1 cellular context compared by ENCODE assay signal in genomic region chr19:952680-953500, GRCh38.
A peak's percentile ranks its signal among the peaks of the same experiment; 100 is the strongest.
TF ChIP-seq lines count a peak whose summit lies in the region.

No MANE protein-coding gene starts in this region.

TF ChIP-seq in HepG2, 621 proteins besides CTCF, POLR2A, EP300 and RAD21 (continued from another document and continues in another):
- TF ChIP-seq ATF6 (CRISPR knock-in tag; conservative IDR thresholded peaks at IDR 0.05) (no peak), ZNF883 (CRISPR knock-in tag; IDR thresholded peaks at IDR 0.05; ENCODE audit: not compliant biosample characterization) (no peak), ZNF674 (CRISPR knock-in tag; IDR thresholded peaks at IDR 0.05; ENCODE audit: low read depth) (no peak), CENPT (CRISPR knock-in tag; IDR thresholded peaks at IDR 0.05; ENCODE audit: low read depth) (no peak), PRMT3 (CRISPR knock-in tag; IDR thresholded peaks at IDR 0.05; ENCODE audit: borderline replicate concordance, low read depth) (no peak), ZNF44 (CRISPR knock-in tag; IDR thresholded peaks at IDR 0.05) (0 out of 2 replicates have a peak, but pooled peaks have one; percentile 4), KDM4B (CRISPR knock-in tag; IDR thresholded peaks at IDR 0.05) (peak; percentile 95), ZNF207 (IDR thresholded peaks at IDR 0.05; ENCODE audit: borderline replicate concordance) (no peak), ZZZ3 (CRISPR knock-in tag; IDR thresholded peaks at IDR 0.05; ENCODE audit: borderline replicate concordance) (0 out of 2 replicates have a peak, but pooled peaks have one; percentile 21), CSRNP2 (CRISPR knock-in tag; conservative IDR thresholded peaks at IDR 0.05; ENCODE audit: low read depth) (no peak), IKZF4 (CRISPR knock-in tag; IDR thresholded peaks at IDR 0.05; ENCODE audit: borderline replicate concordance, low read depth, not compliant biosample characterization) (no peak), STAG1 (CRISPR knock-in tag; IDR thresholded peaks at IDR 0.05) (peak; percentile 23), ARNTL (CRISPR knock-in tag; IDR thresholded peaks at IDR 0.05) (peak; percentile 89), KLF12 (CRISPR knock-in tag; IDR thresholded peaks at IDR 0.05; ENCODE audit: borderline replicate concordance) (peak; percentile 98), ZNF136 (CRISPR knock-in tag; IDR thresholded peaks at IDR 0.05; ENCODE audit: low read depth) (peak; percentile 53; the same call in 1 of the 2 replicates), ZNF780A (CRISPR knock-in tag; IDR thresholded peaks at IDR 0.05) (no peak), ZNF138 (CRISPR knock-in tag; IDR thresholded peaks at IDR 0.05; ENCODE audit: low read depth) (peak; percentile 39; the same call in 1 of the 2 replicates), ZBTB20 (CRISPR knock-in tag; IDR thresholded peaks at IDR 0.05; ENCODE audit: borderline replicate concordance, low read depth) (peak; percentile 49; the same call in 1 of the 2 replicates), SOX5 (CRISPR knock-in tag; IDR thresholded peaks at IDR 0.05; ENCODE audit: borderline replicate concordance) (peak; percentile 81), ZNF839 (CRISPR knock-in tag; IDR thresholded peaks at IDR 0.05; ENCODE audit: borderline replicate concordance) (no peak), SRSF9 (IDR thresholded peaks at IDR 0.05; ENCODE audit: borderline replicate concordance, insufficient read depth, low read depth, low read length, poor library complexity, severe bottlenecking) (no peak), CBX2 (IDR thresholded peaks at IDR 0.05; ENCODE audit: low read depth, low read length) (no peak), CBX2 (CRISPR knock-in tag; IDR thresholded peaks at IDR 0.05; ENCODE audit: low read depth) (no peak), ZNF350 (CRISPR knock-in tag; IDR thresholded peaks at IDR 0.05; ENCODE audit: borderline replicate concordance, low read depth) (peak; percentile 98), ZNF101 (CRISPR knock-in tag; IDR thresholded peaks at IDR 0.05; ENCODE audit: borderline replicate concordance, low read depth) (no peak), ZNF550 (CRISPR knock-in tag; IDR thresholded peaks at IDR 0.05; ENCODE audit: borderline replicate concordance) (no peak), NR1H2 (CRISPR knock-in tag; IDR thresholded peaks at IDR 0.05; ENCODE audit: borderline replicate concordance, low read depth) (no peak), SP1 (IDR thresholded peaks at IDR 0.05) (no peak), SP1 (CRISPR knock-in tag; IDR thresholded peaks at IDR 0.05) (peak; percentile 58), ETS1 (CRISPR knock-in tag; IDR thresholded peaks at IDR 0.05) (no peak), REL (CRISPR knock-in tag; conservative IDR thresholded peaks at IDR 0.05) (no peak; the same call in 1 of the 2 replicates), TOE1 (CRISPR knock-in tag; IDR thresholded peaks at IDR 0.05) (0 out of 2 replicates have a peak, but pooled peaks have one; percentile 21), ZC3H13 (CRISPR knock-in tag; IDR thresholded peaks at IDR 0.05) (0 out of 2 replicates have a peak, but pooled peaks have one; percentile 29), ZC3H4 (CRISPR knock-in tag; IDR thresholded peaks at IDR 0.05; ENCODE audit: borderline replicate concordance) (peak; percentile 69; the same call in 1 of the 2 replicates), TCF7 (IDR thresholded peaks at IDR 0.05; ENCODE audit: low read depth) (peak; percentile 91)
- TF ChIP-seq, protein P1, sequence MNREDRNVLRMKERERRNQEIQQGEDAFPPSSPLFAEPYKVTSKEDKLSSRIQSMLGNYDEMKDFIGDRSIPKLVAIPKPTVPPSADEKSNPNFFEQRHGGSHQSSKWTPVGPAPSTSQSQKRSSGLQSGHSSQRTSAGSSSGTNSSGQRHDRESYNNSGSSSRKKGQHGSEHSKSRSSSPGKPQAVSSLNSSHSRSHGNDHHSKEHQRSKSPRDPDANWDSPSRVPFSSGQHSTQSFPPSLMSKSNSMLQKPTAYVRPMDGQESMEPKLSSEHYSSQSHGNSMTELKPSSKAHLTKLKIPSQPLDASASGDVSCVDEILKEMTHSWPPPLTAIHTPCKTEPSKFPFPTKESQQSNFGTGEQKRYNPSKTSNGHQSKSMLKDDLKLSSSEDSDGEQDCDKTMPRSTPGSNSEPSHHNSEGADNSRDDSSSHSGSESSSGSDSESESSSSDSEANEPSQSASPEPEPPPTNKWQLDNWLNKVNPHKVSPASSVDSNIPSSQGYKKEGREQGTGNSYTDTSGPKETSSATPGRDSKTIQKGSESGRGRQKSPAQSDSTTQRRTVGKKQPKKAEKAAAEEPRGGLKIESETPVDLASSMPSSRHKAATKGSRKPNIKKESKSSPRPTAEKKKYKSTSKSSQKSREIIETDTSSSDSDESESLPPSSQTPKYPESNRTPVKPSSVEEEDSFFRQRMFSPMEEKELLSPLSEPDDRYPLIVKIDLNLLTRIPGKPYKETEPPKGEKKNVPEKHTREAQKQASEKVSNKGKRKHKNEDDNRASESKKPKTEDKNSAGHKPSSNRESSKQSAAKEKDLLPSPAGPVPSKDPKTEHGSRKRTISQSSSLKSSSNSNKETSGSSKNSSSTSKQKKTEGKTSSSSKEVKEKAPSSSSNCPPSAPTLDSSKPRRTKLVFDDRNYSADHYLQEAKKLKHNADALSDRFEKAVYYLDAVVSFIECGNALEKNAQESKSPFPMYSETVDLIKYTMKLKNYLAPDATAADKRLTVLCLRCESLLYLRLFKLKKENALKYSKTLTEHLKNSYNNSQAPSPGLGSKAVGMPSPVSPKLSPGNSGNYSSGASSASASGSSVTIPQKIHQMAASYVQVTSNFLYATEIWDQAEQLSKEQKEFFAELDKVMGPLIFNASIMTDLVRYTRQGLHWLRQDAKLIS (CRISPR knock-in tag; IDR thresholded peaks at IDR 0.05), result peak; percentile 68; the same call in 1 of the 2 replicates
- TF ChIP-seq, protein P2, sequence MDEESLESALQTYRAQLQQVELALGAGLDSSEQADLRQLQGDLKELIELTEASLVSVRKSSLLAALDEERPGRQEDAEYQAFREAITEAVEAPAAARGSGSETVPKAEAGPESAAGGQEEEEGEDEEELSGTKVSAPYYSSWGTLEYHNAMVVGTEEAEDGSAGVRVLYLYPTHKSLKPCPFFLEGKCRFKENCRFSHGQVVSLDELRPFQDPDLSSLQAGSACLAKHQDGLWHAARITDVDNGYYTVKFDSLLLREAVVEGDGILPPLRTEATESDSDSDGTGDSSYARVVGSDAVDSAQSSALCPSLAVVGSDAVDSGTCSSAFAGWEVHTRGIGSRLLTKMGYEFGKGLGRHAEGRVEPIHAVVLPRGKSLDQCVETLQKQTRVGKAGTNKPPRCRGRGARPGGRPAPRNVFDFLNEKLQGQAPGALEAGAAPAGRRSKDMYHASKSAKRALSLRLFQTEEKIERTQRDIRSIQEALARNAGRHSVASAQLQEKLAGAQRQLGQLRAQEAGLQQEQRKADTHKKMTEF (CRISPR knock-in tag; IDR thresholded peaks at IDR 0.05), result peak; percentile 97
- TF ChIP-seq, protein P3, sequence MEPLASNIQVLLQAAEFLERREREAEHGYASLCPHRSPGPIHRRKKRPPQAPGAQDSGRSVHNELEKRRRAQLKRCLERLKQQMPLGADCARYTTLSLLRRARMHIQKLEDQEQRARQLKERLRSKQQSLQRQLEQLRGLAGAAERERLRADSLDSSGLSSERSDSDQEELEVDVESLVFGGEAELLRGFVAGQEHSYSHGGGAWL (CRISPR knock-in tag; IDR thresholded peaks at IDR 0.05), result peak; percentile 59
- TF ChIP-seq, protein P4, sequence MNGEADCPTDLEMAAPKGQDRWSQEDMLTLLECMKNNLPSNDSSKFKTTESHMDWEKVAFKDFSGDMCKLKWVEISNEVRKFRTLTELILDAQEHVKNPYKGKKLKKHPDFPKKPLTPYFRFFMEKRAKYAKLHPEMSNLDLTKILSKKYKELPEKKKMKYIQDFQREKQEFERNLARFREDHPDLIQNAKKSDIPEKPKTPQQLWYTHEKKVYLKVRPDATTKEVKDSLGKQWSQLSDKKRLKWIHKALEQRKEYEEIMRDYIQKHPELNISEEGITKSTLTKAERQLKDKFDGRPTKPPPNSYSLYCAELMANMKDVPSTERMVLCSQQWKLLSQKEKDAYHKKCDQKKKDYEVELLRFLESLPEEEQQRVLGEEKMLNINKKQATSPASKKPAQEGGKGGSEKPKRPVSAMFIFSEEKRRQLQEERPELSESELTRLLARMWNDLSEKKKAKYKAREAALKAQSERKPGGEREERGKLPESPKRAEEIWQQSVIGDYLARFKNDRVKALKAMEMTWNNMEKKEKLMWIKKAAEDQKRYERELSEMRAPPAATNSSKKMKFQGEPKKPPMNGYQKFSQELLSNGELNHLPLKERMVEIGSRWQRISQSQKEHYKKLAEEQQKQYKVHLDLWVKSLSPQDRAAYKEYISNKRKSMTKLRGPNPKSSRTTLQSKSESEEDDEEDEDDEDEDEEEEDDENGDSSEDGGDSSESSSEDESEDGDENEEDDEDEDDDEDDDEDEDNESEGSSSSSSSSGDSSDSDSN (CRISPR knock-in tag; IDR thresholded peaks at IDR 0.05), result peak; percentile 82
- TF ChIP-seq, protein P5, sequence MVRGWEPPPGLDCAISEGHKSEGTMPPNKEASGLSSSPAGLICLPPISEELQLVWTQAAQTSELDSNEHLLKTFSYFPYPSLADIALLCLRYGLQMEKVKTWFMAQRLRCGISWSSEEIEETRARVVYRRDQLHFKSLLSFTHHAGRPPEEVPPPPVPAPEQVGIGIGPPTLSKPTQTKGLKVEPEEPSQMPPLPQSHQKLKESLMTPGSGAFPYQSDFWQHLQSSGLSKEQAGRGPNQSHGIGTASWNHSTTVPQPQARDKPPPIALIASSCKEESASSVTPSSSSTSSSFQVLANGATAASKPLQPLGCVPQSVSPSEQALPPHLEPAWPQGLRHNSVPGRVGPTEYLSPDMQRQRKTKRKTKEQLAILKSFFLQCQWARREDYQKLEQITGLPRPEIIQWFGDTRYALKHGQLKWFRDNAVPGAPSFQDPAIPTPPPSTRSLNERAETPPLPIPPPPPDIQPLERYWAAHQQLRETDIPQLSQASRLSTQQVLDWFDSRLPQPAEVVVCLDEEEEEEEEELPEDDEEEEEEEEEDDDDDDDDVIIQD (CRISPR knock-in tag; IDR thresholded peaks at IDR 0.05; ENCODE audit: low read depth), result no peak; the same call in 1 of the 2 replicates
- TF ChIP-seq, protein P6, sequence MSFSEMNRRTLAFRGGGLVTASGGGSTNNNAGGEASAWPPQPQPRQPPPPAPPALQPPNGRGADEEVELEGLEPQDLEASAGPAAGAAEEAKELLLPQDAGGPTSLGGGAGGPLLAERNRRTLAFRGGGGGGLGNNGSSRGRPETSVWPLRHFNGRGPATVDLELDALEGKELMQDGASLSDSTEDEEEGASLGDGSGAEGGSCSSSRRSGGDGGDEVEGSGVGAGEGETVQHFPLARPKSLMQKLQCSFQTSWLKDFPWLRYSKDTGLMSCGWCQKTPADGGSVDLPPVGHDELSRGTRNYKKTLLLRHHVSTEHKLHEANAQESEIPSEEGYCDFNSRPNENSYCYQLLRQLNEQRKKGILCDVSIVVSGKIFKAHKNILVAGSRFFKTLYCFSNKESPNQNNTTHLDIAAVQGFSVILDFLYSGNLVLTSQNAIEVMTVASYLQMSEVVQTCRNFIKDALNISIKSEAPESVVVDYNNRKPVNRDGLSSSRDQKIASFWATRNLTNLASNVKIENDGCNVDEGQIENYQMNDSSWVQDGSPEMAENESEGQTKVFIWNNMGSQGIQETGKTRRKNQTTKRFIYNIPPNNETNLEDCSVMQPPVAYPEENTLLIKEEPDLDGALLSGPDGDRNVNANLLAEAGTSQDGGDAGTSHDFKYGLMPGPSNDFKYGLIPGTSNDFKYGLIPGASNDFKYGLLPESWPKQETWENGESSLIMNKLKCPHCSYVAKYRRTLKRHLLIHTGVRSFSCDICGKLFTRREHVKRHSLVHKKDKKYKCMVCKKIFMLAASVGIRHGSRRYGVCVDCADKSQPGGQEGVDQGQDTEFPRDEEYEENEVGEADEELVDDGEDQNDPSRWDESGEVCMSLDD (CRISPR knock-in tag; IDR thresholded peaks at IDR 0.05; ENCODE audit: borderline replicate concordance), result peak; percentile 97
- TF ChIP-seq, protein P7, sequence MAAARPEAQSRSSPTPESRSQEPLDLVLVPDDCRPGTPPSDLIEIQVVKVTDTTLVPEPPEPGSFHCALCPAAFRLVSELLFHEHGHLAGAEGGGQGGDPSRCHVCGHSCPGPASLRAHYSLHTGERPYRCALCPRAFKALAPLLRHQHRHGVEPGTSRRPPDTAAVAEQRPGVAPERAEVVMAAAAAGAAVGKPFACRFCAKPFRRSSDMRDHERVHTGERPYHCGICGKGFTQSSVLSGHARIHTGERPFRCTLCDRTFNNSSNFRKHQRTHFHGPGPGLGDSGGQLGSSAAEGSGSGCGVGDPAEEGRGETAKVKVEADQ (CRISPR knock-in tag; IDR thresholded peaks at IDR 0.05; ENCODE audit: borderline replicate concordance), result peak; percentile 68
